ENCODE assay signal across 8 cellular contexts in the genomic region with DNA sequence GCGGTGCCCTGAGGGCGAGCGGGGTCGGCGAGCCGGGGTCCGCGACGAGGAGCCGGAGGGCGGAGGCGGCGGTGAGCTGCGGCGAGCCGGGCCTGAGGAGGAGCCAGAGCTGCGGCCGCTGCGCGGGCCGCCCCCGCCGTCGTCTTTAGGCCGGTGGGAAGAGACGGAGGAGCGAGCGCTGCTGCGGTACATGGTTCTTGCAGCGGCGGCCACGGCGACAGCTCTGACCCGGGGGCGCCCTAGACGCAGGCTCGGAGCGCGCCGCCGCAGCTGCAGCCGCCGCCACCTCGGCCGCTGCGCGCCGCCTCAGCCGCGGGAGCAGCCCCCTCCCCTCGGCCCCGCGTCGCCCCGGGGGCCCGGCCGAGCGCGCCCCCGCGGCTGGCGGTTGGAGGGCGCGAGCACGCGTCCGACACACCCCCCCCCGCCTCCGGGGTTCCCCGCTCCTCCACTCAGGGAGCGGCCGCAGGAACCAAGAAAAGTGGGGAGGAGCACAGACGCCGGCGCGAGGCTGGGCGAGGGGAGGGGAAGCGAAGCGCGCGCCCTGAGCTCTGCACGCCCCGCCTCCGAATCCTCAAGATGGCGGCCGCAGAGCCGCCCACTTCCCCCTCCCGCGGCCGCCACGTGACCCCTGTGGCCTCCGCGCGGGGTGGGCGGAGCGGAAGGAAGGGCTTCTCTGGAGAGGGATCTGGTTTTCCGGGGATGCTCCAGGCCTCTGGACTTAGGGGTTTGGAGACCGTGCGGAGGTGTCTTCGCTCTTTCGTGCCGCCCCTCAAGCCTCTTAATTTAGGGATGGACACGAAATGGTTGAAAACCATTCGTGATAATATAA. TPM values are rescaled to one million over a fixed set of nuclear protein-coding genes. Genes with fewer than 3 reads are reported as not detected.
A peak's percentile ranks its signal among the peaks of the same experiment; 100 is the strongest.
DNase-seq lines count a peak whose midpoint lies in the region; ATAC-seq and TF ChIP-seq lines count a peak whose summit lies in the region.

Gene ZNF318, minus strand, starts transcription at position 474 of the 829 bp plus-strand sequence. Its CDS starts 282 bp downstream, at position 192.

- CTCF ChIA-PET in activated B cell treated with CpG ODN at 0.5 μM for 24 hours (lab: Charles Lee), result interaction anchor here (0.8 to 7.0 kb wide), 6 partner anchors 9 to 61 kb away, joined by 3 to 75 read pairs (median 6); partner anchors contain the start of gene CRIP3

- POLR2A ChIA-PET in activated B cell treated with CpG ODN at 0.5 μM for 24 hours (lab: Charles Lee), result interaction anchor here (0.6 to 7.6 kb wide), 31 partner anchors 9 to 806 kb away, joined by 3 to 384 read pairs (median 4); partner anchors contain the start of genes ABCC10, BICRAL, CNPY3 and DNPH1

- H3K4me3 Mint-ChIP-seq in activated B cell treated with CpG ODN at 0.5 μM for 24 hours (peak within 1 kb of the TSS; percentile 95), immature natural killer cell (peak within 1 kb of the TSS; percentile 90 to 95 (median 93))

- H3K36me3 Mint-ChIP-seq in activated B cell treated with CpG ODN at 0.5 μM for 24 hours (ENCODE audit: low read depth) (peaks cover 32% of the 10 kb centered on the region), immature natural killer cell (peaks cover 9% of the 10 kb centered on the region in 3 donors)

- H3K27ac ChIP-seq in caudate nucleus (ENCODE audit: low read depth, low read length), result peak within 1 kb of the TSS; percentile 95

- intact Hi-C loops in activated B cell treated with CpG ODN at 0.5 μM for 24 hours (cut with micrococcal nuclease), result loop anchor here (1.0 to 10.0 kb wide), 12 partner anchors 8 to 437 kb away; partner anchors contain the start of genes ABCC10, CRIP3, CUL7 and DLK2

- H3K4me1 Mint-ChIP-seq in activated B cell treated with CpG ODN at 0.5 μM for 24 hours, result peaks cover 79% of the 10 kb centered on the region
- H3K4me1 Mint-ChIP-seq in immature natural killer cell, result peaks cover 51 to 61% of the 10 kb centered on the region in 2 donors

- ATAC-seq in GM19025 (IDR thresholded peaks at IDR 0.05; ENCODE audit: low read depth, unreplicated experiment), result peak; percentile 89
- peak; percentile 89 for ATAC-seq in HG03280 (IDR thresholded peaks at IDR 0.05; ENCODE audit: unreplicated experiment)
- ATAC-seq in activated B cell treated with CpG ODN at 0.5 μM for 24 hours (ENCODE audit: low read depth), result peak; percentile 90

- H3K9me3 Mint-ChIP-seq in activated B cell treated with CpG ODN at 0.5 μM for 24 hours, result no peaks in the 10 kb centered on the region
- no peaks in the 10 kb centered on the region for H3K9me3 Mint-ChIP-seq in immature natural killer cell

- H3K27me3 Mint-ChIP-seq in activated B cell treated with CpG ODN at 0.5 μM for 24 hours (no peaks in the 10 kb centered on the region), immature natural killer cell (ENCODE audit: low read depth in 3 of 3) (peaks cover 6 to 15% (median 7%) of the 10 kb centered on the region in 3 donors)

- H3K27ac Mint-ChIP-seq in activated B cell treated with CpG ODN at 0.5 μM for 24 hours, result peak within 1 kb of the TSS; percentile 94
- H3K27ac Mint-ChIP-seq in immature natural killer cell, result peak within 1 kb of the TSS; percentile 92 to 96 (median 94)

- TF ChIP-seq CTCF in activated B cell treated with CpG ODN at 0.5 μM for 24 hours (IDR thresholded peaks at IDR 0.05), result no peak

- DNase-seq in AG08396 (ENCODE audit: low spot score), result peak; percentile 97
- peak; percentile 96 for DNase-seq in NCI-H345 treated with DMSO at 0.1 percent for 48 hours (lab: John Stamatoyannopoulos, UW; ENCODE audit: unreplicated experiment)
- DNase-seq in activated B cell treated with CpG ODN at 0.5 μM for 24 hours, result peak; percentile 92
- peak; percentile 38 to 98 (median 95) for DNase-seq in caudate nucleus (lab: John Stamatoyannopoulos, UW)
- peak; percentile 92 to 95 (median 93) for DNase-seq in immature natural killer cell
- DNase-seq in smooth muscle cell of the brain vasculature (ENCODE audit: low read depth, low spot score), result peak; percentile 94

RNA-seq across cellular contexts. Expression of gene ZNF318, which starts in this region (rescaled TPM):
- 135 and 159 TPM in 2 replicates for total RNA-seq in activated B cell treated with CpG ODN at 0.5 μM for 24 hours
- polyA plus RNA-seq in immature natural killer cell, result 1 to 10 TPM in 2 of 3 donors, under 1 TPM in 1; 0.94 to 9.6 (median 5.7) TPM

Comparison
In these comparisons a context has a peak if more than half of its experiments do, and no peak if none do; other contexts are left out.
1. Peak in every context shown above with its lines: DNase-seq, ATAC-seq and H3K27ac ChIP-seq.